Comparison of ENCODE assay signal across 23 cellular contexts in genomic region chr13:114227528-114227927, GRCh38. TPM values are rescaled to one million over a fixed set of nuclear protein-coding genes. Genes with fewer than 3 reads are reported as not detected.
A peak's percentile ranks its signal among the peaks of the same experiment; 100 is the strongest.
DNase-seq lines count a peak whose midpoint lies in the region; ATAC-seq and TF ChIP-seq lines count a peak whose summit lies in the region.
"Had no signal": no experiment of that assay in that cellular context is flagged by ENCODE, and none has a peak within 500 bp of the region (broad histone marks: within the 10 kb centered on the region; RNA-seq: fewer than 3 reads in every experiment).

No MANE protein-coding gene starts in this region.

- peak overlapping the region; percentile 94 for H3K27ac Mint-ChIP-seq in CD4-positive, alpha-beta T cell
- peak overlapping the region; percentile 86 for H3K27ac Mint-ChIP-seq in CD8-positive, alpha-beta T cell
- H3K27ac Mint-ChIP-seq in WTC11, result 0 out of 2 replicates have a peak overlapping the region, but pooled peaks have one; percentile 6
- H3K27ac Mint-ChIP-seq: activated CD4-positive, alpha-beta T cell treated with anti-CD3 and anti-CD28 coated beads, Interleukin-2, amount 10 ng/mL, durations not matched to agents 24 days and 14 days; activated CD8-positive, alpha-beta memory T cell treated with anti-CD3 and anti-CD28 coated beads, Interleukin-2, amount 10 ng/mL, durations not matched to agents 7 days and 5 days; activated naive CD8-positive, alpha-beta T cell treated with anti-CD3 and anti-CD28 coated beads for 36 hours had no signal

- intact Hi-C loops in CD4-positive, alpha-beta T cell (cut with DNase I, micrococcal nuclease), result loop anchor here (2.0 to 5.0 kb wide), 6 partner anchors 77 to 410 kb away; no protein-coding TSS in a partner anchor
- intact Hi-C loops in CD8-positive, alpha-beta T cell (cut with DNase I, micrococcal nuclease), result loop anchor here (2.0 to 5.0 kb wide), 6 partner anchors 85 to 205 kb away; no protein-coding TSS in a partner anchor
- intact Hi-C loops in right lobe of liver (cut with DNase I), result no loop called here
- intact Hi-C loops in spleen (cut with DNase I; ENCODE audit: low total_unique reads), result loop anchor here (2.0 kb wide), 1 partner anchor 277 kb away; no protein-coding TSS in a partner anchor

- CTCF ChIA-PET in CD4-positive, alpha-beta T cell (lab: Charles Lee), result interaction anchor here (0.7 to 1.8 kb wide), 3 partner anchors 87 to 160 kb away, joined by 3 to 4 read pairs (median 3); no protein-coding TSS in a partner anchor
- CTCF ChIA-PET in CD8-positive, alpha-beta T cell (lab: Charles Lee), result interaction anchor here (0.6 to 3.9 kb wide), 9 partner anchors 10 to 265 kb away, joined by 3 to 44 read pairs (median 5); no protein-coding TSS in a partner anchor
- CTCF ChIA-PET in WTC11 (lab: Charles Lee), result interaction anchor here (1.7 kb wide), 2 partner anchors 115 to 211 kb away, joined by 5 to 12 read pairs; no protein-coding TSS in a partner anchor

- no peak overlapping the region for H3K4me3 Mint-ChIP-seq in CD4-positive, alpha-beta T cell
- no peak overlapping the region for H3K4me3 Mint-ChIP-seq in CD8-positive, alpha-beta T cell
- no peak overlapping the region for H3K4me3 Mint-ChIP-seq in WTC11
- H3K4me3 Mint-ChIP-seq: activated CD4-positive, alpha-beta T cell treated with anti-CD3 and anti-CD28 coated beads, Interleukin-2, amount 10 ng/mL, durations not matched to agents 24 days and 14 days; activated CD8-positive, alpha-beta memory T cell treated with anti-CD3 and anti-CD28 coated beads, Interleukin-2, amount 10 ng/mL, durations not matched to agents 7 days and 5 days; activated naive CD8-positive, alpha-beta T cell treated with anti-CD3 and anti-CD28 coated beads for 36 hours; natural killer cell had no signal

- H3K9me3 ChIP-seq in CD4-positive, alpha-beta T cell (ENCODE audit: control insufficient read depth, low read length), result no peaks in the 10 kb centered on the region
- no peaks in the 10 kb centered on the region for H3K9me3 ChIP-seq in CD8-positive, alpha-beta T cell (ENCODE audit: low read length)
- H3K9me3 ChIP-seq in right lobe of liver, result no peaks in the 10 kb centered on the region
- H3K9me3 ChIP-seq in spleen, result no peaks in the 10 kb centered on the region
- H3K9me3 ChIP-seq: ascending aorta, gastrocnemius medialis, left lung, ovary had no signal

- 50% methylated on average over 1 of the region's 2 CpGs for WGBS in right lobe of liver (ENCODE audit: insufficient coverage, low coverage, low lambda C conversion rate, missing lambda C conversion rate)
- 78 to 93% (median 86%) methylated on average over 2 of the region's 2 CpGs for WGBS in spleen, 5 donors

- H3K9me3 Mint-ChIP-seq in CD4-positive, alpha-beta T cell, result no peaks in the 10 kb centered on the region
- no peaks in the 10 kb centered on the region for H3K9me3 Mint-ChIP-seq in CD8-positive, alpha-beta T cell
- no peaks in the 10 kb centered on the region for H3K9me3 Mint-ChIP-seq in WTC11
- H3K9me3 Mint-ChIP-seq: activated CD4-positive, alpha-beta T cell treated with anti-CD3 and anti-CD28 coated beads, Interleukin-2, amount 10 ng/mL, durations not matched to agents 24 days and 14 days; activated naive CD8-positive, alpha-beta T cell treated with anti-CD3 and anti-CD28 coated beads for 36 hours; immature natural killer cell; natural killer cell had no signal

- peaks cover 42% of the 10 kb centered on the region for H3K4me1 Mint-ChIP-seq in CD4-positive, alpha-beta T cell (ENCODE audit: low read depth)
- H3K4me1 Mint-ChIP-seq in CD8-positive, alpha-beta T cell (ENCODE audit: low read depth), result peaks cover 36% of the 10 kb centered on the region
- peaks cover 63% of the 10 kb centered on the region for H3K4me1 Mint-ChIP-seq in WTC11

- POLR2A ChIA-PET in CD4-positive, alpha-beta T cell (lab: Charles Lee), result interaction anchor here (0.6 to 2.0 kb wide), 5 partner anchors 76 to 101 kb away, joined by 3 to 28 read pairs (median 9); partner anchors contain the start of gene RASA3
- POLR2A ChIA-PET in CD8-positive, alpha-beta T cell (lab: Charles Lee), result interaction anchor here (2.7 kb wide), 1 partner anchor 98 kb away, joined by 14 read pairs; no protein-coding TSS in a partner anchor
- POLR2A ChIA-PET in WTC11 (lab: Charles Lee), result no interaction called here

- no peaks in the 10 kb centered on the region for H3K36me3 ChIP-seq in CD8-positive, alpha-beta T cell (ENCODE audit: insufficient read depth, low read length)
- H3K36me3 ChIP-seq in right lobe of liver, result no peaks in the 10 kb centered on the region
- H3K36me3 ChIP-seq in spleen, result no peaks in the 10 kb centered on the region
- H3K36me3 ChIP-seq: ascending aorta, gastrocnemius medialis, left lung, ovary had no signal

- TF ChIP-seq POLR2A in right lobe of liver (IDR thresholded peaks at IDR 0.05) (no peak), spleen (IDR thresholded peaks at IDR 0.05) (no peak)

- no peak for ATAC-seq in CD4-positive, alpha-beta T cell (ENCODE audit: poor library complexity)
- ATAC-seq in CD8-positive, alpha-beta T cell, result no peak
- ATAC-seq in WTC11 (no peak), right lobe of liver (peak in 1 of 4 donors; percentile 2), omental fat pad (ENCODE audit: low FRiP score) (no peak)

- H3K36me3 Mint-ChIP-seq in CD4-positive, alpha-beta T cell (ENCODE audit: low read depth), result no peaks in the 10 kb centered on the region
- no peaks in the 10 kb centered on the region for H3K36me3 Mint-ChIP-seq in CD8-positive, alpha-beta T cell
- H3K36me3 Mint-ChIP-seq in WTC11, result no peaks in the 10 kb centered on the region
- H3K36me3 Mint-ChIP-seq: activated CD8-positive, alpha-beta memory T cell treated with anti-CD3 and anti-CD28 coated beads, Interleukin-2, amount 10 ng/mL, durations not matched to agents 7 days and 5 days; activated naive CD8-positive, alpha-beta T cell treated with anti-CD3 and anti-CD28 coated beads for 36 hours; immature natural killer cell; natural killer cell had no signal

- H3K27me3 ChIP-seq in CD4-positive, alpha-beta T cell (ENCODE audit: control insufficient read depth, insufficient read depth, low read length), result no peaks in the 10 kb centered on the region
- no peaks in the 10 kb centered on the region for H3K27me3 ChIP-seq in CD8-positive, alpha-beta T cell (ENCODE audit: insufficient read depth, low read length)
- H3K27me3 ChIP-seq in right lobe of liver (no peaks in the 10 kb centered on the region), spleen (replicated peaks in 1 of 7) (peaks cover 0 to 32% (median 9%) of the 10 kb centered on the region in 7 donors)
- H3K27me3 ChIP-seq: ascending aorta, ovary had no signal

- no peak for DNase-seq in CD4-positive, alpha-beta T cell
- DNase-seq in CD8-positive, alpha-beta T cell, result no peak
- DNase-seq in WTC11 (ENCODE audit: low spot score) (no peak), right lobe of liver (no peak), omental fat pad (ENCODE audit: low spot score) (no peak), spleen (no peak), NCI-H345 (lab: John Stamatoyannopoulos, UW) (no peak)
- DNase-seq: activated CD4-positive, alpha-beta T cell treated with anti-CD3 and anti-CD28 coated beads, Interleukin-2, amount 10 ng/mL, durations not matched to agents 24 days and 14 days; activated CD8-positive, alpha-beta memory T cell treated with anti-CD3 and anti-CD28 coated beads, Interleukin-2, amount 10 ng/mL, durations not matched to agents 7 days and 5 days; central memory CD4-positive, alpha-beta T cell; dermis blood vessel endothelial cell; gastrocnemius medialis; immature natural killer cell; natural killer cell; PC-3; stimulated activated CD4-positive, alpha-beta T cell treated with anti-CD3 and anti-CD28 coated beads, Interleukin-2, amount 100 ng/mL, for 48 hours; T-helper 9 cell had no signal

- H3K4me3 ChIP-seq in CD8-positive, alpha-beta T cell (ENCODE audit: low read depth, low read length), result no peak overlapping the region
- H3K4me3 ChIP-seq in right lobe of liver, result no peak overlapping the region
- H3K4me3 ChIP-seq in spleen, result no peak overlapping the region
- H3K4me3 ChIP-seq: ascending aorta, gastrocnemius medialis, left lung, ovary had no signal

- TF ChIP-seq CTCF in CD4-positive, alpha-beta T cell (IDR thresholded peaks at IDR 0.05), result no peak
- no peak for TF ChIP-seq CTCF in CD8-positive, alpha-beta T cell (IDR thresholded peaks at IDR 0.05)
- no peak for TF ChIP-seq CTCF in WTC11 (IDR thresholded peaks at IDR 0.05)
- TF ChIP-seq CTCF in right lobe of liver (IDR thresholded peaks at IDR 0.05), result no peak
- no peak for TF ChIP-seq CTCF in omental fat pad (IDR thresholded peaks at IDR 0.05)
- TF ChIP-seq CTCF in spleen (IDR thresholded peaks at IDR 0.05 in 8 of 11, conservative IDR thresholded peaks at IDR 0.05 in 3 of 11), result no peak

- H3K27ac ChIP-seq in CD4-positive, alpha-beta T cell (ENCODE audit: low read depth, low read length), result no peak overlapping the region
- no peak overlapping the region for H3K27ac ChIP-seq in CD8-positive, alpha-beta T cell (ENCODE audit: low read depth, low read length)
- peak overlapping the region in 2 of 3 donors; percentile 7 to 86 for H3K27ac ChIP-seq in right lobe of liver
- no peak overlapping the region for H3K27ac ChIP-seq in spleen
- H3K27ac ChIP-seq: ascending aorta, gastrocnemius medialis, left lung, ovary, VCaP had no signal

- peaks cover 34% of the 10 kb centered on the region for H3K4me1 ChIP-seq in CD8-positive, alpha-beta T cell (ENCODE audit: insufficient read depth, low read length)
- peaks cover 0 to 29% (median 12%) of the 10 kb centered on the region in 4 donors for H3K4me1 ChIP-seq in right lobe of liver
- H3K4me1 ChIP-seq in spleen, result peaks cover 0 to 31% (median 13%) of the 10 kb centered on the region in 6 donors
- H3K4me1 ChIP-seq: ascending aorta had no signal

- no peaks in the 10 kb centered on the region for H3K27me3 Mint-ChIP-seq in CD4-positive, alpha-beta T cell
- peaks cover 6% of the 10 kb centered on the region for H3K27me3 Mint-ChIP-seq in CD8-positive, alpha-beta T cell (ENCODE audit: low read depth)
- peaks cover 4% of the 10 kb centered on the region; the same call in 1 of the 2 replicates for H3K27me3 Mint-ChIP-seq in WTC11 (ENCODE audit: low read depth)
- H3K27me3 Mint-ChIP-seq: activated naive CD8-positive, alpha-beta T cell treated with anti-CD3 and anti-CD28 coated beads for 36 hours had no signal

RNA-seq across cellular contexts. Expression of gene CDC16, which starts 7.2 kb away (rescaled TPM):
- 10 to 100 TPM; 68.4 to 69.4 TPM for total RNA-seq in CD4-positive, alpha-beta T cell
- total RNA-seq in CD8-positive, alpha-beta T cell, result 10 to 100 TPM; 55.6 to 56.2 TPM
- total RNA-seq in WTC11 (2021), result 65.6 to 73.5 TPM (median 67.9 TPM) in 3 replicates
- total RNA-seq in right lobe of liver, result 10 to 100 TPM; 28.4 to 47.6 (median 35.8) TPM
- 10 to 100 TPM; 45.7 to 66.4 (median 55.0) TPM for total RNA-seq in omental fat pad
- total RNA-seq in spleen, result 10 to 100 TPM; 50.1 to 75.8 (median 68.1) TPM
- polyA plus RNA-seq in spleen, result 10 to 100 TPM; 51.8 to 74.1 (median 55.2) TPM

RNA-seq across cellular contexts. Expression of gene CFAP97D2, which starts 48.5 kb away (rescaled TPM):
- under 1 TPM; 0.47 to 0.52 TPM for total RNA-seq in CD4-positive, alpha-beta T cell
- total RNA-seq in CD8-positive, alpha-beta T cell, result 1 to 10 TPM; 3.8 to 4.1 TPM
- total RNA-seq in WTC11 (2021) (not detected in 3 replicates), right lobe of liver (not detected), omental fat pad (not detected), spleen (not detected)
- under 1 TPM in 1 of 3 donors, not detected in 2; 0.05 TPM for polyA plus RNA-seq in spleen
- total RNA-seq: activated CD4-positive, alpha-beta T cell treated with anti-CD3 and anti-CD28 coated beads, Interleukin-2, amount 10 ng/mL, durations not matched to agents 24 days and 14 days; activated CD8-positive, alpha-beta memory T cell treated with anti-CD3 and anti-CD28 coated beads, Interleukin-2, amount 10 ng/mL, durations not matched to agents 7 days and 5 days; activated naive CD8-positive, alpha-beta T cell treated with anti-CD3 and anti-CD28 coated beads for 36 hours; ascending aorta; dermis blood vessel endothelial cell; gastrocnemius medialis; PC-3; ureter had no signal
- polyA plus RNA-seq: ovary had no signal

RNA-seq across cellular contexts. Expression of gene UPF3A, which starts 53.9 kb away (rescaled TPM):
- 10 to 100 TPM; 31.8 TPM for total RNA-seq in CD4-positive, alpha-beta T cell
- total RNA-seq in CD8-positive, alpha-beta T cell, result 10 to 100 TPM; 33.3 to 37.0 TPM
- 64.2 to 71.9 TPM (median 68.7 TPM) in 3 replicates for total RNA-seq in WTC11 (2021)
- 10 to 100 TPM; 10.6 to 24.3 (median 14.8) TPM for total RNA-seq in right lobe of liver
- 10 to 100 TPM; 25.1 to 60.7 (median 39.0) TPM for total RNA-seq in omental fat pad
- 10 to 100 TPM; 33.0 to 59.7 (median 46.8) TPM for total RNA-seq in spleen
- 10 to 100 TPM; 40.2 to 58.0 (median 54.5) TPM for polyA plus RNA-seq in spleen

Comparison
In these comparisons a context has a peak if more than half of its experiments do, and no peak if none do; other contexts are left out.
1. H3K27ac ChIP-seq: peak in right lobe of liver (2 of 3); none in CD4-positive, alpha-beta T cell (single experiment), CD8-positive, alpha-beta T cell (single experiment) and spleen (0 of 8).
2. H3K27ac Mint-ChIP-seq: peak in every context shown above with its lines; median percentile 94 in CD4-positive, alpha-beta T cell; 86 in CD8-positive, alpha-beta T cell; 6 in WTC11.
3. intact Hi-C loops: an anchor here in CD4-positive, alpha-beta T cell (2.0 to 5.0 kb wide), CD8-positive, alpha-beta T cell (2.0 to 5.0 kb wide) and spleen (2.0 kb wide); none called in right lobe of liver.